In genomic region chr3:50297896-50298725, GRCh38 we compare ENCODE assay signal across 9 cellular contexts. TPM values are rescaled to one million over a fixed set of nuclear protein-coding genes. Genes with fewer than 3 reads are reported as not detected.
DNase-seq lines count a peak whose midpoint lies in the region; ATAC-seq and TF ChIP-seq lines count a peak whose summit lies in the region.
"Had no signal": no experiment of that assay in that cellular context is flagged by ENCODE, and none has a peak within 500 bp of the region (broad histone marks: within the 10 kb centered on the region; RNA-seq: fewer than 3 reads in every experiment).

No MANE protein-coding gene starts in this region.

- H3K9me3 Mint-ChIP-seq in activated naive CD4-positive, alpha-beta T cell treated with anti-CD3 and anti-CD28 coated beads, Interleukin-2, amount 50 U/mL, for 24 hours, result no peaks in the 10 kb centered on the region
- no peaks in the 10 kb centered on the region for H3K9me3 Mint-ChIP-seq in activated naive CD8-positive, alpha-beta T cell treated with anti-CD3 and anti-CD28 coated beads for 36 hours

- H3K4me1 ChIP-seq in upper lobe of right lung, result peaks cover 26% of the 10 kb centered on the region

- H3K36me3 Mint-ChIP-seq in activated naive CD4-positive, alpha-beta T cell treated with anti-CD3 and anti-CD28 coated beads, Interleukin-2, amount 50 U/mL, for 24 hours, result no peaks in the 10 kb centered on the region
- peaks cover 4% of the 10 kb centered on the region for H3K36me3 Mint-ChIP-seq in activated naive CD8-positive, alpha-beta T cell treated with anti-CD3 and anti-CD28 coated beads for 36 hours

- H3K36me3 ChIP-seq in upper lobe of right lung, result no peaks in the 10 kb centered on the region

- peak overlapping the region; percentile 93 for H3K27ac ChIP-seq in layer of hippocampus (ENCODE audit: low read depth, low read length)
- H3K27ac ChIP-seq in upper lobe of right lung, result peak overlapping the region; percentile 87

- H3K4me3 ChIP-seq in upper lobe of right lung, result peak overlapping the region; percentile 65

- peak overlapping the region; percentile 17 for H3K27ac Mint-ChIP-seq in activated naive CD4-positive, alpha-beta T cell treated with anti-CD3 and anti-CD28 coated beads, Interleukin-2, amount 50 U/mL, for 24 hours
- peak overlapping the region; percentile 98 for H3K27ac Mint-ChIP-seq in activated naive CD8-positive, alpha-beta T cell treated with anti-CD3 and anti-CD28 coated beads for 36 hours

- peak; percentile 11 for TF ChIP-seq CTCF in upper lobe of right lung (IDR thresholded peaks at IDR 0.05)

- no peaks in the 10 kb centered on the region for H3K9me3 ChIP-seq in upper lobe of right lung

- H3K27me3 Mint-ChIP-seq in activated naive CD4-positive, alpha-beta T cell treated with anti-CD3 and anti-CD28 coated beads, Interleukin-2, amount 50 U/mL, for 24 hours, result no peaks in the 10 kb centered on the region
- no peaks in the 10 kb centered on the region for H3K27me3 Mint-ChIP-seq in activated naive CD8-positive, alpha-beta T cell treated with anti-CD3 and anti-CD28 coated beads for 36 hours

- peaks cover 25% of the 10 kb centered on the region for H3K4me1 Mint-ChIP-seq in activated naive CD4-positive, alpha-beta T cell treated with anti-CD3 and anti-CD28 coated beads, Interleukin-2, amount 50 U/mL, for 24 hours
- peaks cover 17% of the 10 kb centered on the region for H3K4me1 Mint-ChIP-seq in activated naive CD8-positive, alpha-beta T cell treated with anti-CD3 and anti-CD28 coated beads for 36 hours

- ATAC-seq in upper lobe of right lung (no peak), HG02571 (IDR thresholded peaks at IDR 0.05; ENCODE audit: unreplicated experiment) (no peak), HG03095 (IDR thresholded peaks at IDR 0.05; ENCODE audit: unreplicated experiment) (no peak)

- no peaks in the 10 kb centered on the region for H3K27me3 ChIP-seq in layer of hippocampus (ENCODE audit: control insufficient read depth, insufficient read depth, low read length)
- no peaks in the 10 kb centered on the region for H3K27me3 ChIP-seq in upper lobe of right lung

- intact Hi-C loops in upper lobe of right lung (cut with DNase I), result no loop called here

- H3K4me3 Mint-ChIP-seq in activated naive CD4-positive, alpha-beta T cell treated with anti-CD3 and anti-CD28 coated beads, Interleukin-2, amount 50 U/mL, for 24 hours, result peak overlapping the region; percentile 93
- peak overlapping the region; percentile 92 for H3K4me3 Mint-ChIP-seq in activated naive CD8-positive, alpha-beta T cell treated with anti-CD3 and anti-CD28 coated beads for 36 hours

- DNase-seq in activated naive CD4-positive, alpha-beta T cell treated with Interleukin-2 at 50 U/mL for 16 hours, result no peak
- no peak for DNase-seq in activated naive CD8-positive, alpha-beta T cell treated with anti-CD3 and anti-CD28 coated beads for 36 hours
- DNase-seq in upper lobe of right lung, result no peak
- DNase-seq in activated CD4-positive, CD25-positive, alpha-beta regulatory T cell (lab: John Stamatoyannopoulos, UW), result no peak

RNA-seq across cellular contexts. Expression of gene HYAL3, which starts 1.1 kb away (rescaled TPM):
- 1 to 10 TPM; 6.0 to 6.8 TPM for total RNA-seq in activated naive CD8-positive, alpha-beta T cell treated with anti-CD3 and anti-CD28 coated beads for 36 hours
- total RNA-seq in upper lobe of right lung, result 2.8 TPM

RNA-seq across cellular contexts. Expression of gene NAA80, which starts 1.1 kb away (rescaled TPM):
- 10 to 100 TPM; 16.3 to 16.7 TPM for total RNA-seq in activated naive CD8-positive, alpha-beta T cell treated with anti-CD3 and anti-CD28 coated beads for 36 hours
- total RNA-seq in upper lobe of right lung, result 12.5 TPM

RNA-seq across cellular contexts. Expression of gene HYAL1, which starts 5.3 kb away (rescaled TPM):
- under 1 TPM in 1 of 2 experiments, not detected in 1; 0.35 TPM for total RNA-seq in activated naive CD8-positive, alpha-beta T cell treated with anti-CD3 and anti-CD28 coated beads for 36 hours
- total RNA-seq in upper lobe of right lung, result 78.8 TPM

RNA-seq across cellular contexts. Expression of gene IFRD2, which starts 5.9 kb away (rescaled TPM):
- 100 to 1,000 TPM; 177 to 182 TPM for total RNA-seq in activated naive CD8-positive, alpha-beta T cell treated with anti-CD3 and anti-CD28 coated beads for 36 hours
- 77.0 TPM for total RNA-seq in upper lobe of right lung

RNA-seq across cellular contexts. Expression of gene LSMEM2, which starts 19.2 kb away (rescaled TPM):
- total RNA-seq in activated naive CD8-positive, alpha-beta T cell treated with anti-CD3 and anti-CD28 coated beads for 36 hours, result not detected
- total RNA-seq in upper lobe of right lung, result not detected
- total RNA-seq: glomerular endothelial cell had no signal

Comparison
In these comparisons a context has a peak if more than half of its experiments do, and no peak if none do; other contexts are left out.
1. RNA of gene HYAL1, which starts 5.3 kb away (total RNA-seq): 78.8 TPM in upper lobe of right lung (single experiment); 0.35 TPM in activated naive CD8-positive, alpha-beta T cell treated with anti-CD3 and anti-CD28 coated beads for 36 hours; every median in the first group is over 10 times any median in the second.